ENCODE assay signal across 9 cellular contexts in genomic region chr15:72285927-72286516, GRCh38. TPM values are rescaled to one million over a fixed set of nuclear protein-coding genes. Genes with fewer than 3 reads are reported as not detected.
DNase-seq lines count a peak whose midpoint lies in the region; ATAC-seq, FAIRE-seq and TF ChIP-seq lines count a peak whose summit lies in the region.
"Had no signal": no experiment of that assay in that cellular context is flagged by ENCODE, and none has a peak within 500 bp of the region (broad histone marks: within the 10 kb centered on the region; RNA-seq: fewer than 3 reads in every experiment).

No MANE protein-coding gene starts in this region.

- H3K27me3 ChIP-seq in DOHH2 (ENCODE audit: control insufficient read depth, low read length) (peaks cover 2% of the 10 kb centered on the region), MG63 (no peaks in the 10 kb centered on the region), pancreas (no peaks in the 10 kb centered on the region)

- intact Hi-C loops in pancreas (cut with DNase I), result loop anchor here in 1 of 3 donors (5.0 kb wide), 1 partner anchor 89 kb away; the partner anchor contains the start of gene GRAMD2A

- POLR2A ChIA-PET in activated CD4-positive, alpha-beta T cell treated with anti-CD3 and anti-CD28 coated beads, Interleukin-2, amount 10 ng/mL, durations not matched to agents 7 days and 5 days (lab: Charles Lee), result no interaction called here

- H3K36me3 Mint-ChIP-seq in activated CD4-positive, alpha-beta T cell treated with anti-CD3 and anti-CD28 coated beads, Interleukin-2, amount 10 ng/mL, durations not matched to agents 7 days and 5 days (ENCODE audit: low read depth), result no peaks in the 10 kb centered on the region
- peaks cover 7% of the 10 kb centered on the region for H3K36me3 Mint-ChIP-seq in endothelial cell (ENCODE audit: low read depth, unreplicated experiment)

- no peak for FAIRE-seq in pancreas (lab: Jason Lieb, UNC)

- no peaks in the 10 kb centered on the region for H3F3A ChIP-seq in DOHH2 (ENCODE audit: control insufficient read depth, insufficient read depth)

- H3K36me3 ChIP-seq in DOHH2 (ENCODE audit: control insufficient read depth, low read length) (no peaks in the 10 kb centered on the region), MG63 (no peaks in the 10 kb centered on the region), pancreas (no peaks in the 10 kb centered on the region)

- H4K20me1 ChIP-seq in DOHH2 (ENCODE audit: control insufficient read depth, insufficient read depth, low read depth, low read length), result no peaks in the 10 kb centered on the region

- H3K27ac ChIP-seq in DOHH2 (ENCODE audit: low read depth, low read length) (no peak overlapping the region), pancreas (no peak overlapping the region), coronary artery (no peak overlapping the region)

- H3K79me2 ChIP-seq in DOHH2 (ENCODE audit: control insufficient read depth, low read length), result no peaks in the 10 kb centered on the region

- H3K4me2 ChIP-seq in DOHH2 (ENCODE audit: low read length), result no peak overlapping the region

- H3K9me3 ChIP-seq in DOHH2 (ENCODE audit: control insufficient read depth, insufficient read depth, low read length) (no peaks in the 10 kb centered on the region), MG63 (no peaks in the 10 kb centered on the region), pancreas (no peaks in the 10 kb centered on the region)

- H3K27me3 Mint-ChIP-seq in activated CD4-positive, alpha-beta T cell treated with anti-CD3 and anti-CD28 coated beads, Interleukin-2, amount 10 ng/mL, durations not matched to agents 7 days and 5 days, result no peaks in the 10 kb centered on the region
- H3K27me3 Mint-ChIP-seq in endothelial cell (ENCODE audit: unreplicated experiment), result no peaks in the 10 kb centered on the region

- H3K9me3 Mint-ChIP-seq in activated CD4-positive, alpha-beta T cell treated with anti-CD3 and anti-CD28 coated beads, Interleukin-2, amount 10 ng/mL, durations not matched to agents 7 days and 5 days, result no peaks in the 10 kb centered on the region
- H3K9me3 Mint-ChIP-seq in endothelial cell (ENCODE audit: unreplicated experiment), result no peaks in the 10 kb centered on the region
- H3K9me3 Mint-ChIP-seq: T-helper 1 cell treated with Interleukin-12 subunit alpha and Interleukin-12 subunit beta and Interleukin-4 antibody, amounts not matched to agents 30 μg/mL and 1 μg/mL, for 36 hours had no signal

- H3K4me3 Mint-ChIP-seq in activated CD4-positive, alpha-beta T cell treated with anti-CD3 and anti-CD28 coated beads, Interleukin-2, amount 10 ng/mL, durations not matched to agents 7 days and 5 days, result no peak overlapping the region
- H3K4me3 Mint-ChIP-seq in endothelial cell (ENCODE audit: unreplicated experiment), result no peak overlapping the region
- H3K4me3 Mint-ChIP-seq: T-helper 1 cell treated with Interleukin-12 subunit alpha and Interleukin-12 subunit beta and Interleukin-4 antibody, amounts not matched to agents 30 μg/mL and 1 μg/mL, for 36 hours had no signal

- no peaks in the 10 kb centered on the region for H3K4me1 ChIP-seq in DOHH2 (ENCODE audit: control insufficient read depth, low read length)
- no peaks in the 10 kb centered on the region for H3K4me1 ChIP-seq in pancreas

- ATAC-seq in pancreas (peak; percentile 73 to 95 (median 92)), HG03039 (IDR thresholded peaks at IDR 0.05; ENCODE audit: unreplicated experiment) (no peak), GM18511 (IDR thresholded peaks at IDR 0.05; ENCODE audit: unreplicated experiment) (no peak)

- H3K4me1 Mint-ChIP-seq in activated CD4-positive, alpha-beta T cell treated with anti-CD3 and anti-CD28 coated beads, Interleukin-2, amount 10 ng/mL, durations not matched to agents 7 days and 5 days, result no peaks in the 10 kb centered on the region
- H3K4me1 Mint-ChIP-seq in endothelial cell (ENCODE audit: unreplicated experiment), result no peaks in the 10 kb centered on the region

- peak; percentile 63 for TF ChIP-seq CTCF in DOHH2 (IDR thresholded peaks at IDR 0.05; ENCODE audit: low read depth, low read length, poor library complexity, severe bottlenecking)
- peak; percentile 56 for TF ChIP-seq CTCF in endothelial cell (IDR thresholded peaks at IDR 0.05; ENCODE audit: unreplicated experiment)
- TF ChIP-seq CTCF in pancreas (IDR thresholded peaks at IDR 0.05), result peak; percentile 44 to 55 (median 46)
- no peak for TF ChIP-seq CTCF in coronary artery (IDR thresholded peaks at IDR 0.05)

- CTCF ChIA-PET in activated CD4-positive, alpha-beta T cell treated with anti-CD3 and anti-CD28 coated beads, Interleukin-2, amount 10 ng/mL, durations not matched to agents 7 days and 5 days (lab: Charles Lee), result interaction anchor here (0.6 to 2.2 kb wide), 4 partner anchors 13 to 336 kb away, joined by 3 to 6 read pairs (median 4); no protein-coding TSS in a partner anchor

- no peak overlapping the region for H3K4me3 ChIP-seq in DOHH2 (ENCODE audit: low read length)
- H3K4me3 ChIP-seq in MG63, result no peak overlapping the region
- H3K4me3 ChIP-seq in pancreas, result no peak overlapping the region
- no peak overlapping the region for H3K4me3 ChIP-seq in coronary artery

- no peak overlapping the region for H3K27ac Mint-ChIP-seq in activated CD4-positive, alpha-beta T cell treated with anti-CD3 and anti-CD28 coated beads, Interleukin-2, amount 10 ng/mL, durations not matched to agents 7 days and 5 days
- no peak overlapping the region for H3K27ac Mint-ChIP-seq in endothelial cell (ENCODE audit: unreplicated experiment)
- H3K27ac Mint-ChIP-seq: T-helper 1 cell treated with Interleukin-12 subunit alpha and Interleukin-12 subunit beta and Interleukin-4 antibody, amounts not matched to agents 30 μg/mL and 1 μg/mL, for 36 hours had no signal

- DNase-seq in MG63 (peak; percentile 27), endothelial cell (ENCODE audit: low spot score) (peak; percentile 61), pancreas (peak; percentile 37 to 73 (median 60)), coronary artery (ENCODE audit: low spot score) (no peak)
- peak; percentile 45 for DNase-seq in activated CD4-positive, alpha-beta T cell treated with anti-CD3 and anti-CD28 coated beads, Interleukin-2, amount 10 ng/mL, durations not matched to agents 7 days and 5 days

- WGBS in pancreas, 2 donors, result 37 to 46% methylated on average over 10 of the region's 10 CpGs

- no peaks in the 10 kb centered on the region for H3K9me2 ChIP-seq in DOHH2 (replicated peaks; ENCODE audit: control insufficient read depth, low read length)

RNA-seq across cellular contexts. Expression of gene PARP6, which starts 13.7 kb away (rescaled TPM):
- 16.3 and 28.4 TPM in 2 replicates for total RNA-seq in MG63 (2014; rRNA removed; shearing (Covaris generic); ENCODE audit: low replicate concordance)
- total RNA-seq in activated CD4-positive, alpha-beta T cell treated with anti-CD3 and anti-CD28 coated beads, Interleukin-2, amount 10 ng/mL, durations not matched to agents 7 days and 5 days, result 10 to 100 TPM; 62.9 to 69.2 TPM
- total RNA-seq in endothelial cell (ENCODE audit: unreplicated experiment) (77.4 TPM), pancreas (10 to 100 TPM; 31.1 to 55.5 (median 39.7) TPM)
- 100 to 1,000 TPM; 121 to 178 TPM for polyA plus RNA-seq in pancreas

RNA-seq across cellular contexts. Expression of gene CELF6, which starts 33.9 kb away (rescaled TPM):
- total RNA-seq in MG63 (2014; rRNA removed; shearing (Covaris generic); ENCODE audit: low replicate concordance), result 1.1 TPM in 1 of 2 replicates, not detected in the other
- total RNA-seq in activated CD4-positive, alpha-beta T cell treated with anti-CD3 and anti-CD28 coated beads, Interleukin-2, amount 10 ng/mL, durations not matched to agents 7 days and 5 days, result 1 to 10 TPM; 1.0 to 1.2 TPM
- total RNA-seq in endothelial cell (ENCODE audit: unreplicated experiment) (0.21 TPM), pancreas (1 to 10 TPM in 1 of 6 donors, under 1 TPM in 5; 0.25 to 1.9 (median 0.61) TPM)
- 10 to 100 TPM in 1 of 2 donors, 1 to 10 TPM in 1; 4.1 to 13.6 TPM for polyA plus RNA-seq in pancreas

RNA-seq across cellular contexts. Expression of gene PKM, which starts 55.0 kb away (rescaled TPM):
- 3,484 and 3,839 TPM in 2 replicates for total RNA-seq in MG63 (2014; rRNA removed; shearing (Covaris generic); ENCODE audit: low replicate concordance)
- 1,000 to 10,000 TPM; 1,098 to 1,149 TPM for total RNA-seq in activated CD4-positive, alpha-beta T cell treated with anti-CD3 and anti-CD28 coated beads, Interleukin-2, amount 10 ng/mL, durations not matched to agents 7 days and 5 days
- total RNA-seq in endothelial cell (ENCODE audit: unreplicated experiment) (604 TPM), pancreas (100 to 1,000 TPM in 3 of 6 donors, 10 to 100 TPM in 3; 61.8 to 219 (median 110) TPM)
- 100 to 1,000 TPM in 1 of 2 donors, 10 to 100 TPM in 1; 67.2 to 140 TPM for polyA plus RNA-seq in pancreas

Comparison
In these comparisons a context has a peak if more than half of its experiments do, and no peak if none do; other contexts are left out.
1. ATAC-seq: peak in pancreas (4 of 4); none in HG03039 (single experiment) and GM18511 (single experiment).